In the genomic region with DNA sequence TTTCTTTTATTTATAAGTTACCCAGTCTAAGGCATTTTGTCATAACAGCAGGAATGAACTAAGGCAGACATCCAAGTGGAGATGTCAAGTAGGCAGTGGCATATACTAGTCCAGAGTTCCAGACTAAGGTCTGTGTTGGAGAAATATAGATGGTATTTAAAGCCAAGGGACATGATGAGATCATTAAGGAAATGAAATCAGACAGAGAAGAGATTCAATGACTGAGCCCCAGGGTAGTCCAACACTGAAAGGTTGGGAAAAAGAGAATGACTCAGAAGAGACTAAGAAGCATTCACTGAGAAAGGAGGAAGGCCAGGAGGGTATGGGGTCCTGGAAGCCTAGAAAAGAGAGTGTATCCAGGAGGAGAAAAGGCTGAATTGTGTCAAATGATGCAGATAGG, we compare ENCODE assay signal across 1 cellular context.
TF ChIP-seq lines count a peak whose summit lies in the region.

No MANE protein-coding gene starts in this region.

TF ChIP-seq in GM23338, 12 proteins besides CTCF, POLR2A, EP300 and RAD21 (continued from another document):
- TF ChIP-seq, protein P1, sequence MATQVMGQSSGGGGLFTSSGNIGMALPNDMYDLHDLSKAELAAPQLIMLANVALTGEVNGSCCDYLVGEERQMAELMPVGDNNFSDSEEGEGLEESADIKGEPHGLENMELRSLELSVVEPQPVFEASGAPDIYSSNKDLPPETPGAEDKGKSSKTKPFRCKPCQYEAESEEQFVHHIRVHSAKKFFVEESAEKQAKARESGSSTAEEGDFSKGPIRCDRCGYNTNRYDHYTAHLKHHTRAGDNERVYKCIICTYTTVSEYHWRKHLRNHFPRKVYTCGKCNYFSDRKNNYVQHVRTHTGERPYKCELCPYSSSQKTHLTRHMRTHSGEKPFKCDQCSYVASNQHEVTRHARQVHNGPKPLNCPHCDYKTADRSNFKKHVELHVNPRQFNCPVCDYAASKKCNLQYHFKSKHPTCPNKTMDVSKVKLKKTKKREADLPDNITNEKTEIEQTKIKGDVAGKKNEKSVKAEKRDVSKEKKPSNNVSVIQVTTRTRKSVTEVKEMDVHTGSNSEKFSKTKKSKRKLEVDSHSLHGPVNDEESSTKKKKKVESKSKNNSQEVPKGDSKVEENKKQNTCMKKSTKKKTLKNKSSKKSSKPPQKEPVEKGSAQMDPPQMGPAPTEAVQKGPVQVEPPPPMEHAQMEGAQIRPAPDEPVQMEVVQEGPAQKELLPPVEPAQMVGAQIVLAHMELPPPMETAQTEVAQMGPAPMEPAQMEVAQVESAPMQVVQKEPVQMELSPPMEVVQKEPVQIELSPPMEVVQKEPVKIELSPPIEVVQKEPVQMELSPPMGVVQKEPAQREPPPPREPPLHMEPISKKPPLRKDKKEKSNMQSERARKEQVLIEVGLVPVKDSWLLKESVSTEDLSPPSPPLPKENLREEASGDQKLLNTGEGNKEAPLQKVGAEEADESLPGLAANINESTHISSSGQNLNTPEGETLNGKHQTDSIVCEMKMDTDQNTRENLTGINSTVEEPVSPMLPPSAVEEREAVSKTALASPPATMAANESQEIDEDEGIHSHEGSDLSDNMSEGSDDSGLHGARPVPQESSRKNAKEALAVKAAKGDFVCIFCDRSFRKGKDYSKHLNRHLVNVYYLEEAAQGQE (IDR thresholded peaks at IDR 0.05; ENCODE audit: unreplicated experiment): no peak
- no peak for TF ChIP-seq ZNF331 (CRISPR knock-in tag; IDR thresholded peaks at IDR 0.05; ENCODE audit: low read depth)
- TF ChIP-seq ZNF114 (CRISPR knock-in tag; IDR thresholded peaks at IDR 0.05): no peak
- no peak for TF ChIP-seq ETS1 (IDR thresholded peaks at IDR 0.05)
- TF ChIP-seq STAT1 (IDR thresholded peaks at IDR 0.05; ENCODE audit: unreplicated experiment): no peak
- no peak for TF ChIP-seq EZH2phosphoT487 (IDR thresholded peaks at IDR 0.05; ENCODE audit: unreplicated experiment)
